Comparison of ENCODE assay signal across 1 cellular context in the genomic region with DNA sequence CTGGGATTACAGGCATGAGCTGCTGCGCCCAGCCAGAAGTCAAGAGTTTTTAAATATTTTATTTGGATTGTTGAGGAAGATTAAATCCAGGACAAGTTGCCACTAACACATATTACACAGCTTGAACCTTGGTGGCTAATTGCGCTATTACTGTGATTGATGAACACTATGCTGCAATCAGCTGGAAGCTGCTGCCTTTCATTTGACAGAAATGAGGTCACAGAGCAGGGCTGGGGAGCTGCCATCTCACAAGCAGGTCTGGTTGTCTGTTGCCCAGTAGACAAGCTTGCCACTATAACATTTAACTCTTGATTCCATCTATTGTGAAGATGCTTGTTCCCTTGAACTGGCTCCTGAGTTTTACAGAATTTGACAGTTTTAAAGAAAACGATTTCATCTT.
TF ChIP-seq lines count a peak whose summit lies in the region.

No MANE protein-coding gene starts in this region.

TF ChIP-seq in IMR-90, 13 proteins besides CTCF, POLR2A, EP300 and RAD21 (continued from another document):
- TF ChIP-seq, protein P1, sequence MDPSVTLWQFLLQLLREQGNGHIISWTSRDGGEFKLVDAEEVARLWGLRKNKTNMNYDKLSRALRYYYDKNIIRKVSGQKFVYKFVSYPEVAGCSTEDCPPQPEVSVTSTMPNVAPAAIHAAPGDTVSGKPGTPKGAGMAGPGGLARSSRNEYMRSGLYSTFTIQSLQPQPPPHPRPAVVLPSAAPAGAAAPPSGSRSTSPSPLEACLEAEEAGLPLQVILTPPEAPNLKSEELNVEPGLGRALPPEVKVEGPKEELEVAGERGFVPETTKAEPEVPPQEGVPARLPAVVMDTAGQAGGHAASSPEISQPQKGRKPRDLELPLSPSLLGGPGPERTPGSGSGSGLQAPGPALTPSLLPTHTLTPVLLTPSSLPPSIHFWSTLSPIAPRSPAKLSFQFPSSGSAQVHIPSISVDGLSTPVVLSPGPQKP (IDR thresholded peaks at IDR 0.05; ENCODE audit: borderline replicate concordance, low read depth, low read length), result no peak
- no peak for TF ChIP-seq SMC3 (IDR thresholded peaks at IDR 0.05; ENCODE audit: low read depth, low read length)
- TF ChIP-seq, protein P2, sequence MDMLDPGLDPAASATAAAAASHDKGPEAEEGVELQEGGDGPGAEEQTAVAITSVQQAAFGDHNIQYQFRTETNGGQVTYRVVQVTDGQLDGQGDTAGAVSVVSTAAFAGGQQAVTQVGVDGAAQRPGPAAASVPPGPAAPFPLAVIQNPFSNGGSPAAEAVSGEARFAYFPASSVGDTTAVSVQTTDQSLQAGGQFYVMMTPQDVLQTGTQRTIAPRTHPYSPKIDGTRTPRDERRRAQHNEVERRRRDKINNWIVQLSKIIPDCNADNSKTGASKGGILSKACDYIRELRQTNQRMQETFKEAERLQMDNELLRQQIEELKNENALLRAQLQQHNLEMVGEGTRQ (IDR thresholded peaks at IDR 0.05; ENCODE audit: low read depth, low read length), result no peak
- no peak for TF ChIP-seq BHLHE40 (IDR thresholded peaks at IDR 0.05; ENCODE audit: low read depth, low read length)
- TF ChIP-seq RFX5 (IDR thresholded peaks at IDR 0.05; ENCODE audit: low read depth, low read length), result no peak
- no peak for TF ChIP-seq FOS (IDR thresholded peaks at IDR 0.05; ENCODE audit: low read depth, low read length)
